In the genomic region with DNA sequence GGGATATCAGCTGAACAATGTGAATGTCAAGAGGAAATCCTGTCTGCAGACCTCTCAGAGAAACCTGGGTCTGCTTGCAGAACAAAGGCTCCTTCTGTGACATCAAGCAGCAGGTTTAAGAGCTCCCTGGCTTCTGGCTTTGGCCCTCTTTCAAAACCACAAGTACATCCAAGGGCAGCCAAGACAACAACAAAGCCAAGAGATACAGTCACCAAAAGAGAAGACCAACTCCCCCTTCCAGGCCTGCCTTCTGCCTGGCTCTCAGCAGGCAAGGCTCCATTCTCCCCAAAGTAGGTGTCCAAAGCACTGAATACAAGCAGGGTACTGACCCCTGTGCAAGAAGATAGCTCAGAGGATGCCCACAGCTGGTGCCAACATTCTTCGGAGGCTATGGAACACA, we compare ENCODE assay signal across 9 cellular contexts. TPM values are rescaled to one million over a fixed set of nuclear protein-coding genes. Genes with fewer than 3 reads are reported as not detected.
DNase-seq lines count a peak whose midpoint lies in the region; ATAC-seq lines count a peak whose summit lies in the region.
"Had no signal": no experiment of that assay in that cellular context is flagged by ENCODE, and none has a peak within 500 bp of the region (broad histone marks: within the 10 kb centered on the region; RNA-seq: fewer than 3 reads in every experiment).

No MANE protein-coding gene starts in this region.

- no peaks in the 10 kb centered on the region for H3K27me3 ChIP-seq in SJSA1 (replicated peaks)

- DNase-seq in GM04503 (ENCODE audit: low read depth), result peak; percentile 74
- peak; percentile 58 to 66 for DNase-seq in SJSA1 (ENCODE audit: low read depth in 1 of 2, low spot score in 2 of 2)
- DNase-seq in fibroblast of the conjunctiva (ENCODE audit: low read depth), result peak; percentile 65
- peak; percentile 88 for DNase-seq in pulmonary artery endothelial cell (ENCODE audit: low read depth, low spot score)
- no peak for DNase-seq in activated gamma-delta T cell treated with Interleukin-2 at 50 U/mL for 16 hours
- no peak for DNase-seq in COLO668 (lab: John Stamatoyannopoulos, UW; ENCODE audit: unreplicated experiment)
- DNase-seq in SKM-1 (lab: John Stamatoyannopoulos, UW; ENCODE audit: unreplicated experiment), result no peak
- DNase-seq: small intestine had no signal

- H3K4me1 ChIP-seq in SJSA1 (replicated peaks), result peaks cover 75% of the 10 kb centered on the region

- H3K27ac ChIP-seq in SJSA1, result no peak overlapping the region

- H3K36me3 ChIP-seq in SJSA1, result peaks cover 94% of the 10 kb centered on the region

- no peak overlapping the region for H3K4me3 ChIP-seq in SJSA1

- no peak for ATAC-seq in GM19395 (IDR thresholded peaks at IDR 0.05; ENCODE audit: unreplicated experiment)

- H3K9me3 ChIP-seq in SJSA1 (replicated peaks), result no peaks in the 10 kb centered on the region

RNA-seq across cellular contexts. Expression of gene BCAR3, which starts 11.5 kb away (rescaled TPM):
- total RNA-seq in SJSA1 (2014; rRNA removed; shearing (Covaris generic)), result 49.5 and 50.4 TPM in 2 replicates
- total RNA-seq in pulmonary artery endothelial cell, result 46.5 and 53.8 TPM in 2 replicates

Comparison
In these comparisons a context has a peak if more than half of its experiments do, and no peak if none do; other contexts are left out.
1. DNase-seq: peak in GM04503 (single experiment), SJSA1 (2 of 2), fibroblast of the conjunctiva (single experiment) and pulmonary artery endothelial cell (single experiment); none in activated gamma-delta T cell treated with Interleukin-2 at 50 U/mL for 16 hours (single experiment), COLO668 (single experiment) and SKM-1 (single experiment).